12 cellular contexts compared by ENCODE assay signal in genomic region chr10:48659790-48660189, GRCh38. TPM values are rescaled to one million over a fixed set of nuclear protein-coding genes. Genes with fewer than 3 reads are reported as not detected.
DNase-seq lines count a peak whose midpoint lies in the region; ATAC-seq, FAIRE-seq and TF ChIP-seq lines count a peak whose summit lies in the region.
"Had no signal": no experiment of that assay in that cellular context is flagged by ENCODE, and none has a peak within 500 bp of the region (broad histone marks: within the 10 kb centered on the region; RNA-seq: fewer than 3 reads in every experiment).

No MANE protein-coding gene starts in this region.

- POLR2A ChIA-PET in HEK293 (lab: Yijun Ruan, JAX) = no interaction called here
- POLR2A ChIA-PET in naive thymus-derived CD4-positive, alpha-beta T cell (lab: Charles Lee) = no interaction called here

- TF ChIP-seq CTCF in HEK293 (tag by site-specific recombination; IDR thresholded peaks at IDR 0.05) (peak; percentile 23; the same call in 1 of the 2 replicates), kidney (IDR thresholded peaks at IDR 0.05; ENCODE audit: borderline replicate concordance, extremely low read depth, insufficient read depth) (peak; percentile 21)

- H3K4me3 ChIP-seq in HEK293 (ENCODE audit: low read depth, low read length) (no peak overlapping the region), kidney (ENCODE audit: low read length in 2 of 2) (no peak overlapping the region)
- H3K4me3 ChIP-seq in naive thymus-derived CD4-positive, alpha-beta T cell (ENCODE audit: low read length) = no peak overlapping the region
- H3K4me3 ChIP-seq: psoas muscle had no signal

- H3K4me3 Mint-ChIP-seq in naive thymus-derived CD4-positive, alpha-beta T cell = no peak overlapping the region
- H3K4me3 Mint-ChIP-seq in activated T-cell treated with anti-CD3 and anti-CD28 coated beads, Interleukin-2, amount 50 U/mL, for 4 hours = no peak overlapping the region
- H3K4me3 Mint-ChIP-seq: activated naive CD8-positive, alpha-beta T cell treated with anti-CD3 and anti-CD28 coated beads, Interleukin-2, amount 50 U/mL, for 24 hours had no signal

- no peaks in the 10 kb centered on the region for H3K27me3 ChIP-seq in naive thymus-derived CD4-positive, alpha-beta T cell (ENCODE audit: control insufficient read depth in 2 of 2, insufficient read depth in 2 of 2, low read length in 2 of 2)

- CTCF ChIA-PET in HEK293 (lab: Yijun Ruan, JAX) = interaction anchor here (1.0 to 1.7 kb wide), 2 partner anchors 185 to 853 kb away, joined by 3 to 10 read pairs; no protein-coding TSS in a partner anchor
- CTCF ChIA-PET in naive thymus-derived CD4-positive, alpha-beta T cell (lab: Charles Lee) = no interaction called here

- no peaks in the 10 kb centered on the region for H3K9me3 ChIP-seq in HEK293 (ENCODE audit: control insufficient read depth, insufficient read depth, low read depth, low read length)
- H3K9me3 ChIP-seq in kidney (ENCODE audit: control insufficient read depth in 1 of 2, low read length in 2 of 2) = no peaks in the 10 kb centered on the region
- no peaks in the 10 kb centered on the region for H3K9me3 ChIP-seq in naive thymus-derived CD4-positive, alpha-beta T cell (ENCODE audit: control insufficient read depth in 2 of 3, low read length in 3 of 3)
- H3K9me3 ChIP-seq: psoas muscle had no signal

- no peaks in the 10 kb centered on the region for H3K4me1 ChIP-seq in HEK293 (ENCODE audit: control insufficient read depth, insufficient read depth, low read length)
- peaks cover 4 to 8% of the 10 kb centered on the region in 2 donors for H3K4me1 ChIP-seq in kidney (ENCODE audit: control insufficient read depth in 1 of 2, insufficient read depth in 1 of 2, low read depth in 1 of 2, low read length in 2 of 2)
- peaks cover 4 to 5% of the 10 kb centered on the region in 2 donors for H3K4me1 ChIP-seq in naive thymus-derived CD4-positive, alpha-beta T cell (ENCODE audit: control insufficient read depth in 2 of 2, insufficient read depth in 2 of 2, low read length in 2 of 2)

- H3K36me3 ChIP-seq in HEK293 (ENCODE audit: control insufficient read depth in 2 of 2, insufficient read depth in 1 of 2, low read length in 2 of 2) (no peaks in the 10 kb centered on the region), kidney (ENCODE audit: control insufficient read depth in 1 of 2, insufficient read depth in 2 of 2, low read length in 2 of 2) (no peaks in the 10 kb centered on the region)
- no peaks in the 10 kb centered on the region for H3K36me3 ChIP-seq in naive thymus-derived CD4-positive, alpha-beta T cell (ENCODE audit: control insufficient read depth in 2 of 3, insufficient read depth in 3 of 3, low read length in 3 of 3)

- H3K27me3 Mint-ChIP-seq in naive thymus-derived CD4-positive, alpha-beta T cell = peaks cover 6 to 23% (median 15%) of the 10 kb centered on the region in 5 donors
- H3K27me3 Mint-ChIP-seq in activated T-cell treated with anti-CD3 and anti-CD28 coated beads, Interleukin-2, amount 50 U/mL, for 4 hours (ENCODE audit: low read depth) = peaks cover 13% of the 10 kb centered on the region

- peaks cover 0 to 4% (median 0%) of the 10 kb centered on the region in 11 donors for H3K9me3 Mint-ChIP-seq in naive thymus-derived CD4-positive, alpha-beta T cell
- H3K9me3 Mint-ChIP-seq in activated T-cell treated with anti-CD3 and anti-CD28 coated beads, Interleukin-2, amount 50 U/mL, for 4 hours = no peaks in the 10 kb centered on the region

- ATAC-seq in naive thymus-derived CD4-positive, alpha-beta T cell = no peak
- ATAC-seq in activated T-cell treated with anti-CD3 and anti-CD28 coated beads, Interleukin-2, amount 50 U/mL, for 4 hours = no peak
- ATAC-seq: activated naive CD8-positive, alpha-beta T cell treated with anti-CD3 and anti-CD28 coated beads, Interleukin-2, amount 50 U/mL, for 24 hours; psoas muscle had no signal

- intact Hi-C loops in kidney (cut with DNase I) = loop anchor here (5.0 kb wide), 1 partner anchor 107 kb away; no protein-coding TSS in a partner anchor
- intact Hi-C loops in naive thymus-derived CD4-positive, alpha-beta T cell (cut with micrococcal nuclease) = loop anchor here (2.0 to 10.0 kb wide), 6 partner anchors 52 to 747 kb away; partner anchors contain the start of genes ARHGAP22 (in 1 of the 2), DRGX (in 1 of the 2) and MAPK8 (in 1 of the 2)

- no peak overlapping the region for H3K9ac ChIP-seq in kidney (ENCODE audit: low read length in 2 of 2)

- no peak overlapping the region for H3K27ac Mint-ChIP-seq in naive thymus-derived CD4-positive, alpha-beta T cell
- H3K27ac Mint-ChIP-seq: activated naive CD8-positive, alpha-beta T cell treated with anti-CD3 and anti-CD28 coated beads, Interleukin-2, amount 50 U/mL, for 24 hours had no signal

- peaks cover 0 to 4% (median 0%) of the 10 kb centered on the region in 5 donors for H3K36me3 Mint-ChIP-seq in naive thymus-derived CD4-positive, alpha-beta T cell
- H3K36me3 Mint-ChIP-seq in activated T-cell treated with anti-CD3 and anti-CD28 coated beads, Interleukin-2, amount 50 U/mL, for 4 hours (ENCODE audit: insufficient read depth) = no peaks in the 10 kb centered on the region

- H3K27ac ChIP-seq in HEK293 (ENCODE audit: extremely low read depth, low read depth, low read length) = no peak overlapping the region
- no peak overlapping the region for H3K27ac ChIP-seq in kidney (ENCODE audit: low read depth in 2 of 2, low read length in 2 of 2)
- H3K27ac ChIP-seq in naive thymus-derived CD4-positive, alpha-beta T cell (ENCODE audit: low read depth, low read length) = no peak overlapping the region
- H3K27ac ChIP-seq: psoas muscle had no signal

- DNase-seq in DMS53 (lab: John Stamatoyannopoulos, UW) (peak; percentile 80), SK-N-DZ (ENCODE audit: low spot score) (peak; percentile 45), kidney (no peak)
- DNase-seq in naive thymus-derived CD4-positive, alpha-beta T cell = no peak
- DNase-seq in stimulated activated CD8-positive, alpha-beta memory T cell treated with anti-CD3 and anti-CD28 coated beads, Interleukin-4, amount 100 ng/mL, for 48 hours = no peak
- no peak for DNase-seq in activated T-cell treated with anti-CD3 and anti-CD28 coated beads, Interleukin-2, amount 50 U/mL, for 4 hours
- no peak for DNase-seq in activated T-cell treated with anti-CD3 and anti-CD28 coated beads, Interleukin-2, amount 50 U/mL, for 48 hours
- DNase-seq: activated naive CD8-positive, alpha-beta T cell treated with anti-CD3 and anti-CD28 coated beads, Interleukin-2, amount 50 U/mL, for 24 hours; hippocampal formation; psoas muscle had no signal

- peaks cover 5 to 10% (median 7%) of the 10 kb centered on the region in 7 donors for H3K4me1 Mint-ChIP-seq in naive thymus-derived CD4-positive, alpha-beta T cell
- H3K4me1 Mint-ChIP-seq in activated T-cell treated with anti-CD3 and anti-CD28 coated beads, Interleukin-2, amount 50 U/mL, for 4 hours (ENCODE audit: low read depth) = peaks cover 3% of the 10 kb centered on the region

- FAIRE-seq in kidney (lab: Jason Lieb, UNC) = peak; percentile 33
- FAIRE-seq: TTC549 had no signal

TF ChIP-seq in HEK293, 187 proteins besides CTCF, POLR2A, EP300 and RAD21:
- TF ChIP-seq ZNF610 (tag by site-specific recombination; IDR thresholded peaks at IDR 0.05; ENCODE audit: borderline replicate concordance) (no peak), ZNF16 (tag by site-specific recombination; IDR thresholded peaks at IDR 0.05; ENCODE audit: low read depth) (no peak), ZSCAN23 (tag by site-specific recombination; IDR thresholded peaks at IDR 0.05) (no peak), ZNF654 (tag by site-specific recombination; IDR thresholded peaks at IDR 0.05; ENCODE audit: low read depth) (peak; percentile 69), MZF1 (tag by site-specific recombination; IDR thresholded peaks at IDR 0.05; ENCODE audit: borderline replicate concordance) (peak; percentile 26; the same call in 1 of the 2 replicates), ZNF701 (tag by site-specific recombination; IDR thresholded peaks at IDR 0.05) (no peak)

RNA-seq across cellular contexts. Expression of gene WDFY4, which starts 24.9 kb away (rescaled TPM):
- polyA plus RNA-seq in SK-N-DZ (2014; cell fraction: cytosol; rRNA removed) = 0.59 and 2.1 TPM in 2 replicates
- 1.3 and 3.4 TPM in 2 replicates for polyA plus RNA-seq in SK-N-DZ (2014; cell fraction: nucleus; rRNA removed)
- 13.3 TPM for total RNA-seq in kidney
- polyA plus RNA-seq in kidney (ENCODE audit: insufficient read depth, low read depth, low replicate concordance) = 1.7 TPM
- total RNA-seq in naive thymus-derived CD4-positive, alpha-beta T cell = 10 to 100 TPM in 1 of 5 experiments, 1 to 10 TPM in 3, under 1 TPM in 1; 0.56 to 39.3 (median 1.8) TPM
- under 1 TPM; 0.12 to 0.63 TPM for polyA plus RNA-seq in naive thymus-derived CD4-positive, alpha-beta T cell
- 1 to 10 TPM in 1 of 3 donors, under 1 TPM in 2; 0.53 to 3.9 (median 0.89) TPM for total RNA-seq in activated T-cell treated with anti-CD3 and anti-CD28 coated beads, Interleukin-2, amount 50 U/mL, for 4 hours

RNA-seq across cellular contexts. Expression of gene ARHGAP22, which starts 54.9 kb away (rescaled TPM):
- polyA plus RNA-seq in SK-N-DZ (2014; cell fraction: cytosol; rRNA removed) = 9.1 and 10.3 TPM in 2 replicates
- 14.3 and 16.5 TPM in 2 replicates for polyA plus RNA-seq in SK-N-DZ (2014; cell fraction: nucleus; rRNA removed)
- 6.6 TPM for total RNA-seq in kidney
- polyA plus RNA-seq in kidney (ENCODE audit: insufficient read depth, low read depth, low replicate concordance) = 0.62 TPM
- total RNA-seq in naive thymus-derived CD4-positive, alpha-beta T cell = 1 to 10 TPM in 2 of 5 experiments, under 1 TPM in 2, not detected in 1; 0.37 to 2.9 (median 1.1) TPM
- polyA plus RNA-seq in naive thymus-derived CD4-positive, alpha-beta T cell = not detected
- under 1 TPM; 0.08 to 0.63 (median 0.13) TPM for total RNA-seq in activated T-cell treated with anti-CD3 and anti-CD28 coated beads, Interleukin-2, amount 50 U/mL, for 4 hours

Comparison
In these comparisons a context has a peak if more than half of its experiments do, and no peak if none do; other contexts are left out.
1. DNase-seq: peak in DMS53 (single experiment) and SK-N-DZ (single experiment); none in kidney (single experiment), naive thymus-derived CD4-positive, alpha-beta T cell (0 of 9), stimulated activated CD8-positive, alpha-beta memory T cell treated with anti-CD3 and anti-CD28 coated beads, Interleukin-4, amount 100 ng/mL, for 48 hours (single experiment), activated T-cell treated with anti-CD3 and anti-CD28 coated beads, Interleukin-2, amount 50 U/mL, for 4 hours (single experiment) and activated T-cell treated with anti-CD3 and anti-CD28 coated beads, Interleukin-2, amount 50 U/mL, for 48 hours (0 of 2).